ENCODE assay signal across 1 cellular context in genomic region chr2:37196320-37197195, GRCh38.
TF ChIP-seq lines count a peak whose summit lies in the region.

Gene CEBPZOS, plus strand, starts transcription at chr2:37196496. Its CDS starts 3,209 bp downstream, at chr2:37199705.

TF ChIP-seq in HepG2, 621 proteins besides CTCF, POLR2A, EP300 and RAD21 (continued from another document and continues in another):
- TF ChIP-seq ZNF639 (CRISPR knock-in tag; conservative IDR thresholded peaks at IDR 0.05) (peak; percentile 83), HMG20A (CRISPR knock-in tag; IDR thresholded peaks at IDR 0.05; ENCODE audit: borderline replicate concordance) (no peak), MTF1 (CRISPR knock-in tag; IDR thresholded peaks at IDR 0.05) (no peak), NFE2L1 (CRISPR knock-in tag; IDR thresholded peaks at IDR 0.05; ENCODE audit: borderline replicate concordance) (no peak), HNRNPLL (IDR thresholded peaks at IDR 0.05; ENCODE audit: low read depth, low read length, poor library complexity, severe bottlenecking) (peak; percentile 92), GLMP (CRISPR knock-in tag; IDR thresholded peaks at IDR 0.05; ENCODE audit: borderline replicate concordance) (no peak; the same call in 1 of the 2 replicates), RELA (CRISPR knock-in tag; IDR thresholded peaks at IDR 0.05) (0 out of 2 replicates have a peak, but pooled peaks have one; percentile 26), PITX1 (CRISPR knock-in tag; IDR thresholded peaks at IDR 0.05) (peak; percentile 11; the same call in 1 of the 2 replicates), ZBTB7B (CRISPR knock-in tag; IDR thresholded peaks at IDR 0.05) (peak; percentile 77), CEBPZ (IDR thresholded peaks at IDR 0.05; ENCODE audit: low read length) (no peak), ZNF362 (CRISPR knock-in tag; IDR thresholded peaks at IDR 0.05; ENCODE audit: borderline replicate concordance) (no peak), STAT5B (CRISPR knock-in tag; IDR thresholded peaks at IDR 0.05) (peak; percentile 46; the same call in 1 of the 2 replicates), ATRX (CRISPR knock-in tag; IDR thresholded peaks at IDR 0.05; ENCODE audit: borderline replicate concordance) (0 out of 2 replicates have a peak, but pooled peaks have one; percentile 87), CHD2 (IDR thresholded peaks at IDR 0.05; ENCODE audit: low read depth, low read length) (no peak), RARA (CRISPR knock-in tag; IDR thresholded peaks at IDR 0.05) (peak; percentile 72), ZC3H4 (CRISPR knock-in tag; IDR thresholded peaks at IDR 0.05; ENCODE audit: borderline replicate concordance) (no peak), ZNF788 (CRISPR knock-in tag; IDR thresholded peaks at IDR 0.05; ENCODE audit: borderline replicate concordance) (peak; percentile 95; the same call in 1 of the 2 replicates), ZNF282 (IDR thresholded peaks at IDR 0.05; ENCODE audit: partially characterized antibody) (no peak), ZNF577 (CRISPR knock-in tag; IDR thresholded peaks at IDR 0.05; ENCODE audit: borderline replicate concordance, low read depth) (no peak; the same call in 1 of the 2 replicates), ATF7 (IDR thresholded peaks at IDR 0.05) (no peak), ATF7 (CRISPR knock-in tag; IDR thresholded peaks at IDR 0.05) (no peak), SMARCE1 (IDR thresholded peaks at IDR 0.05; ENCODE audit: borderline replicate concordance) (no peak), ZNF44 (CRISPR knock-in tag; IDR thresholded peaks at IDR 0.05) (0 out of 2 replicates have a peak, but pooled peaks have one; percentile 79), ZNF615 (CRISPR knock-in tag; IDR thresholded peaks at IDR 0.05; ENCODE audit: borderline replicate concordance) (peak; percentile 95; the same call in 1 of the 2 replicates), ZNF460 (CRISPR knock-in tag; IDR thresholded peaks at IDR 0.05; ENCODE audit: borderline replicate concordance) (peak; percentile 25; the same call in 1 of the 2 replicates), MED13 (CRISPR knock-in tag; IDR thresholded peaks at IDR 0.05) (peak; percentile 86; the same call in 1 of the 2 replicates), RFX3 (CRISPR knock-in tag; IDR thresholded peaks at IDR 0.05) (no peak), ZNF350 (CRISPR knock-in tag; IDR thresholded peaks at IDR 0.05; ENCODE audit: borderline replicate concordance, low read depth) (no peak; the same call in 1 of the 2 replicates), ZNF501 (CRISPR knock-in tag; IDR thresholded peaks at IDR 0.05) (peak; percentile 98), CREB1 (IDR thresholded peaks at IDR 0.05) (peak; percentile 63), CREB1 (CRISPR knock-in tag; IDR thresholded peaks at IDR 0.05) (no peak), ZNF572 (CRISPR knock-in tag; IDR thresholded peaks at IDR 0.05) (no peak), IKZF1 (IDR thresholded peaks at IDR 0.05) (no peak)
- TF ChIP-seq, protein P1, sequence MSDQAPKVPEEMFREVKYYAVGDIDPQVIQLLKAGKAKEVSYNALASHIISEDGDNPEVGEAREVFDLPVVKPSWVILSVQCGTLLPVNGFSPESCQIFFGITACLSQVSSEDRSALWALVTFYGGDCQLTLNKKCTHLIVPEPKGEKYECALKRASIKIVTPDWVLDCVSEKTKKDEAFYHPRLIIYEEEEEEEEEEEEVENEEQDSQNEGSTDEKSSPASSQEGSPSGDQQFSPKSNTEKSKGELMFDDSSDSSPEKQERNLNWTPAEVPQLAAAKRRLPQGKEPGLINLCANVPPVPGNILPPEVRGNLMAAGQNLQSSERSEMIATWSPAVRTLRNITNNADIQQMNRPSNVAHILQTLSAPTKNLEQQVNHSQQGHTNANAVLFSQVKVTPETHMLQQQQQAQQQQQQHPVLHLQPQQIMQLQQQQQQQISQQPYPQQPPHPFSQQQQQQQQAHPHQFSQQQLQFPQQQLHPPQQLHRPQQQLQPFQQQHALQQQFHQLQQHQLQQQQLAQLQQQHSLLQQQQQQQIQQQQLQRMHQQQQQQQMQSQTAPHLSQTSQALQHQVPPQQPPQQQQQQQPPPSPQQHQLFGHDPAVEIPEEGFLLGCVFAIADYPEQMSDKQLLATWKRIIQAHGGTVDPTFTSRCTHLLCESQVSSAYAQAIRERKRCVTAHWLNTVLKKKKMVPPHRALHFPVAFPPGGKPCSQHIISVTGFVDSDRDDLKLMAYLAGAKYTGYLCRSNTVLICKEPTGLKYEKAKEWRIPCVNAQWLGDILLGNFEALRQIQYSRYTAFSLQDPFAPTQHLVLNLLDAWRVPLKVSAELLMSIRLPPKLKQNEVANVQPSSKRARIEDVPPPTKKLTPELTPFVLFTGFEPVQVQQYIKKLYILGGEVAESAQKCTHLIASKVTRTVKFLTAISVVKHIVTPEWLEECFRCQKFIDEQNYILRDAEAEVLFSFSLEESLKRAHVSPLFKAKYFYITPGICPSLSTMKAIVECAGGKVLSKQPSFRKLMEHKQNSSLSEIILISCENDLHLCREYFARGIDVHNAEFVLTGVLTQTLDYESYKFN (CRISPR knock-in tag; conservative IDR thresholded peaks at IDR 0.05) = peak; percentile 56
- TF ChIP-seq, protein P2, sequence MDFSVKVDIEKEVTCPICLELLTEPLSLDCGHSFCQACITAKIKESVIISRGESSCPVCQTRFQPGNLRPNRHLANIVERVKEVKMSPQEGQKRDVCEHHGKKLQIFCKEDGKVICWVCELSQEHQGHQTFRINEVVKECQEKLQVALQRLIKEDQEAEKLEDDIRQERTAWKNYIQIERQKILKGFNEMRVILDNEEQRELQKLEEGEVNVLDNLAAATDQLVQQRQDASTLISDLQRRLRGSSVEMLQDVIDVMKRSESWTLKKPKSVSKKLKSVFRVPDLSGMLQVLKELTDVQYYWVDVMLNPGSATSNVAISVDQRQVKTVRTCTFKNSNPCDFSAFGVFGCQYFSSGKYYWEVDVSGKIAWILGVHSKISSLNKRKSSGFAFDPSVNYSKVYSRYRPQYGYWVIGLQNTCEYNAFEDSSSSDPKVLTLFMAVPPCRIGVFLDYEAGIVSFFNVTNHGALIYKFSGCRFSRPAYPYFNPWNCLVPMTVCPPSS (IDR thresholded peaks at IDR 0.05) = no peak
- TF ChIP-seq, protein P3, sequence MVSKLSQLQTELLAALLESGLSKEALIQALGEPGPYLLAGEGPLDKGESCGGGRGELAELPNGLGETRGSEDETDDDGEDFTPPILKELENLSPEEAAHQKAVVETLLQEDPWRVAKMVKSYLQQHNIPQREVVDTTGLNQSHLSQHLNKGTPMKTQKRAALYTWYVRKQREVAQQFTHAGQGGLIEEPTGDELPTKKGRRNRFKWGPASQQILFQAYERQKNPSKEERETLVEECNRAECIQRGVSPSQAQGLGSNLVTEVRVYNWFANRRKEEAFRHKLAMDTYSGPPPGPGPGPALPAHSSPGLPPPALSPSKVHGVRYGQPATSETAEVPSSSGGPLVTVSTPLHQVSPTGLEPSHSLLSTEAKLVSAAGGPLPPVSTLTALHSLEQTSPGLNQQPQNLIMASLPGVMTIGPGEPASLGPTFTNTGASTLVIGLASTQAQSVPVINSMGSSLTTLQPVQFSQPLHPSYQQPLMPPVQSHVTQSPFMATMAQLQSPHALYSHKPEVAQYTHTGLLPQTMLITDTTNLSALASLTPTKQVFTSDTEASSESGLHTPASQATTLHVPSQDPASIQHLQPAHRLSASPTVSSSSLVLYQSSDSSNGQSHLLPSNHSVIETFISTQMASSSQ (IDR thresholded peaks at IDR 0.05; ENCODE audit: low read depth) = no peak
- TF ChIP-seq, protein P3 (CRISPR knock-in tag; IDR thresholded peaks at IDR 0.05; ENCODE audit: borderline replicate concordance) = peak; percentile 20
- TF ChIP-seq, protein P4, sequence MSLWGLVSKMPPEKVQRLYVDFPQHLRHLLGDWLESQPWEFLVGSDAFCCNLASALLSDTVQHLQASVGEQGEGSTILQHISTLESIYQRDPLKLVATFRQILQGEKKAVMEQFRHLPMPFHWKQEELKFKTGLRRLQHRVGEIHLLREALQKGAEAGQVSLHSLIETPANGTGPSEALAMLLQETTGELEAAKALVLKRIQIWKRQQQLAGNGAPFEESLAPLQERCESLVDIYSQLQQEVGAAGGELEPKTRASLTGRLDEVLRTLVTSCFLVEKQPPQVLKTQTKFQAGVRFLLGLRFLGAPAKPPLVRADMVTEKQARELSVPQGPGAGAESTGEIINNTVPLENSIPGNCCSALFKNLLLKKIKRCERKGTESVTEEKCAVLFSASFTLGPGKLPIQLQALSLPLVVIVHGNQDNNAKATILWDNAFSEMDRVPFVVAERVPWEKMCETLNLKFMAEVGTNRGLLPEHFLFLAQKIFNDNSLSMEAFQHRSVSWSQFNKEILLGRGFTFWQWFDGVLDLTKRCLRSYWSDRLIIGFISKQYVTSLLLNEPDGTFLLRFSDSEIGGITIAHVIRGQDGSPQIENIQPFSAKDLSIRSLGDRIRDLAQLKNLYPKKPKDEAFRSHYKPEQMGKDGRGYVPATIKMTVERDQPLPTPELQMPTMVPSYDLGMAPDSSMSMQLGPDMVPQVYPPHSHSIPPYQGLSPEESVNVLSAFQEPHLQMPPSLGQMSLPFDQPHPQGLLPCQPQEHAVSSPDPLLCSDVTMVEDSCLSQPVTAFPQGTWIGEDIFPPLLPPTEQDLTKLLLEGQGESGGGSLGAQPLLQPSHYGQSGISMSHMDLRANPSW (CRISPR knock-in tag; IDR thresholded peaks at IDR 0.05; ENCODE audit: borderline replicate concordance) = no peak
- TF ChIP-seq, protein P5, sequence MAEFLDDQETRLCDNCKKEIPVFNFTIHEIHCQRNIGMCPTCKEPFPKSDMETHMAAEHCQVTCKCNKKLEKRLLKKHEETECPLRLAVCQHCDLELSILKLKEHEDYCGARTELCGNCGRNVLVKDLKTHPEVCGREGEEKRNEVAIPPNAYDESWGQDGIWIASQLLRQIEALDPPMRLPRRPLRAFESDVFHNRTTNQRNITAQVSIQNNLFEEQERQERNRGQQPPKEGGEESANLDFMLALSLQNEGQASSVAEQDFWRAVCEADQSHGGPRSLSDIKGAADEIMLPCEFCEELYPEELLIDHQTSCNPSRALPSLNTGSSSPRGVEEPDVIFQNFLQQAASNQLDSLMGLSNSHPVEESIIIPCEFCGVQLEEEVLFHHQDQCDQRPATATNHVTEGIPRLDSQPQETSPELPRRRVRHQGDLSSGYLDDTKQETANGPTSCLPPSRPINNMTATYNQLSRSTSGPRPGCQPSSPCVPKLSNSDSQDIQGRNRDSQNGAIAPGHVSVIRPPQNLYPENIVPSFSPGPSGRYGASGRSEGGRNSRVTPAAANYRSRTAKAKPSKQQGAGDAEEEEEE (CRISPR knock-in tag; IDR thresholded peaks at IDR 0.05; ENCODE audit: borderline replicate concordance) = no peak; the same call in 1 of the 2 replicates
